Comparison of ENCODE assay signal across 8 cellular contexts in the genomic region with DNA sequence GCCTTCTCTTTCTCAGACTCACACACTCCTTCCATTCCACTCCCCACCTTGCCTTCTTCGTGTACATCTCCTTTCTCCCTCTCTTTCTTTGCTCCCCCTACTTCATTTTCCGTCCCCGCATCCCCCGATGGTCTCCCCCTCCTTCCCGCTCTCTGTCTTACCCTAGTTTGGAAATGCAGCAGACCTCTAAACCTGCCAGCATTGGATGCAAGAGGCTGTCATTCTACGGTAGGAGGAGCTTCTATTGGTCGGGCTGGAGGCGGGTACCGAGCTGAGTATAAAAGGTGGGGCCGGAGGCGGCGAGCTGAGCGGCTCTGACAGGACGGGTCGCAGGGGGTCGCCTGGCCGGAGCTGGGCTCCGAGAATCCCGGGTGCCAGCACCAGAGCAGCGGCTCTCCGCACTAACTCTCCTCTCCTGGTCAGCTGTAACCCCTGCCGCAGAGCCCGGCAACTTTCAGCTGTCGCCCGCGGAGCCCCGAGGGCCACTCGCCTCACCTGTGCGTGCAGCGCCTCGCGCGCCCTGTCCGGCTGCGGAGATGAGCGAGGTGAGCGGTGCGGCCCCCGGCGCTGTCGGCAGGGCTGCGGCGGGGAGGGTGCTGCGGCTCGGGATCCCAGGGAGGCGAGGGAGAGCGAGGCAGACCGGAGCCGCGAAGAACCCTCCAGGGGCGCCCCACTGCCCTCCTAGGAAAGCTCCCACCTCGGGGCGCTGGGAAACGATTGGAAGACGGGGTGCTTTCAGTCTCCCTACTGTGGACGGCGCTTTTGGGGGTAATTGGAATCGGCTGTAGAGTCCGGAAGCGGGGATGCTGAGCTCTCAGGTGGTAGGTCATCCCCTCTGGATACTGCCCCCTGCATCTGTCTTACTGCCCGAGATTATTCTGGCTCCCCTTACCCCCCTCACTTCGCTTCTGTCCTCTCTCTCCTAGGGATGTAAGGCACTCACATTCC. TPM values are rescaled to one million over a fixed set of nuclear protein-coding genes. Genes with fewer than 3 reads are reported as not detected.
DNase-seq lines count a peak whose midpoint lies in the region; ATAC-seq lines count a peak whose summit lies in the region.

Gene PCP4L1, plus strand, starts transcription at position 307 of the 948 bp plus-strand sequence. Its CDS starts 230 bp downstream, at position 537.

- H3K27me3 ChIP-seq in esophagus (ENCODE audit: control insufficient read depth in 1 of 2, insufficient read depth in 2 of 2, low read length in 2 of 2): no peaks in the 10 kb centered on the region

- ATAC-seq in GM18511 (IDR thresholded peaks at IDR 0.05; ENCODE audit: unreplicated experiment): peak; percentile 65
- no peak for ATAC-seq in HG02884 (IDR thresholded peaks at IDR 0.05; ENCODE audit: unreplicated experiment)
- no peak for ATAC-seq in GM18858 (IDR thresholded peaks at IDR 0.05; ENCODE audit: unreplicated experiment)

- WGBS in esophagus, 2 donors: 2 to 4% methylated on average over 62 of the region's 62 CpGs

- H3K4me3 ChIP-seq in esophagus (ENCODE audit: low read depth in 1 of 2, low read length in 2 of 2): peak within 1 kb of the TSS; percentile 60 to 63

- H3K36me3 ChIP-seq in esophagus (ENCODE audit: control insufficient read depth in 2 of 2, insufficient read depth in 2 of 2, low read length in 1 of 2): no peaks in the 10 kb centered on the region

- H3K4me1 ChIP-seq in esophagus (ENCODE audit: control insufficient read depth in 2 of 2, insufficient read depth in 2 of 2, low read length in 1 of 2): peaks cover 8 to 9% of the 10 kb centered on the region in 2 donors

- peak; percentile 72 for DNase-seq in NCI-H146 (lab: John Stamatoyannopoulos, UW)
- peak; percentile 74 for DNase-seq in activated CD8-positive, alpha-beta memory T cell treated with anti-CD3 and anti-CD28 coated beads for 24 hours
- peak; percentile 55 for DNase-seq in mucosa of gallbladder (ENCODE audit: low spot score)
- peak; percentile 21 for DNase-seq in stimulated activated CD8-positive, alpha-beta memory T cell treated with anti-CD3 and anti-CD28 coated beads, Interleukin-7, amount 100 ng/mL, for 24 hours (ENCODE audit: low read depth)

- H3K9me3 ChIP-seq in esophagus (ENCODE audit: control insufficient read depth in 2 of 2, insufficient read depth in 1 of 2, low read depth in 1 of 2, low read length in 1 of 2): peaks cover 0 to 9% of the 10 kb centered on the region in 2 donors

- no peak within 1 kb of the TSS for H3K27ac ChIP-seq in esophagus (ENCODE audit: low read depth in 2 of 2, low read length in 1 of 2)

RNA-seq across cellular contexts. Expression of gene PCP4L1, which starts in this region (rescaled TPM):
- 10 to 100 TPM in 1 of 2 donors, 1 to 10 TPM in 1; 10.0 to 16.2 TPM for polyA plus RNA-seq in esophagus
- 17.7 TPM for total RNA-seq in mucosa of gallbladder

Comparison
In these comparisons a context has a peak if more than half of its experiments do, and no peak if none do; other contexts are left out.
1. DNase-seq: peak in every context shown above with its lines; median percentile 74 in activated CD8-positive, alpha-beta memory T cell treated with anti-CD3 and anti-CD28 coated beads for 24 hours; 72 in NCI-H146; 55 in mucosa of gallbladder; 21 in stimulated activated CD8-positive, alpha-beta memory T cell treated with anti-CD3 and anti-CD28 coated beads, Interleukin-7, amount 100 ng/mL, for 24 hours.